8 cellular contexts compared by ENCODE assay signal in the genomic region with DNA sequence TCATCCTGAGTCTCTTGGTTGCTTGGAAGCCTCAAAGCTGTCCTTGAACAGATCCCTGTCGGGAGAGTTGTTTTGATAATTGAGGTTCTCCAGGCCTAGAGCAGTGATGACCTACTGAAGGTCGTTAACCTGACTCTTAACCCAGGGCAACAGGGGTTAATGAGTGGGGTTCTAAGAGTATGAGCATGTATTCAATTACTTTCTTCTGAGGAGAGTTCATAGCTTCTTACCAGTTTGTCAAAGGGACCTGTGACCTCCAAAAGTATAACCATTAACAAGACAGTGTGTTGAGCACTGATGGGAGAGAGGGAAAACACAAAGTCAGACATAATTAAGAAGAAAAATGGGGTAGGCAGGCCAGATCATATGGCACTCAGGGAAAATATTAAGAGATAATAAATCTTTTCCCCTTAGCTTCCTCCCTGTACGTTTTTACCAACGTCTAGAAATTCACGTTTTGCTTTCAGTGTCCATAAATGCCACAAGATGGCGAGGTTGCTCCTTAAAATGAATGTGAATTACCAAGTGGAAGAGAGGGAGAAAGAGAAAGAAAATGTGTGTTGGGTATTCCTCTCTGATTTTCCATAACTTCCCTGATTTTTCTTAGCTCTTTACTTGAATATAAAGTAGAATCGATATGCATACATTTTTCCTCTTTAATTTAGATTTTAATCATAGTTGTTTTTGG.
DNase-seq lines count a peak whose midpoint lies in the region; ATAC-seq and TF ChIP-seq lines count a peak whose summit lies in the region.

No MANE protein-coding gene starts in this region.

- H3K4me3 ChIP-seq in tibial artery: no peak overlapping the region

- intact Hi-C loops in tibial artery (cut with DNase I; ENCODE audit: low total_unique reads): loop anchor here (10.0 kb wide), 2 partner anchors 372 to 532 kb away; no protein-coding TSS in a partner anchor
- intact Hi-C loops in natural killer cell (cut with micrococcal nuclease): no loop called here

- peak; percentile 87 for DNase-seq in DMS 273 (lab: John Stamatoyannopoulos, UW; ENCODE audit: unreplicated experiment)
- peak; percentile 30 for DNase-seq in NCI-H1092 (lab: John Stamatoyannopoulos, UW)
- no peak for DNase-seq in WTC11 (ENCODE audit: low spot score)
- DNase-seq in iPS-NIHi7 (ENCODE audit: extremely low spot score): peak; percentile 17
- no peak for DNase-seq in tibial artery
- DNase-seq in natural killer cell: no peak

- H3K27me3 ChIP-seq in tibial artery: no peaks in the 10 kb centered on the region

- H3K27ac ChIP-seq in tibial artery: peak overlapping the region; percentile 52 to 55

- TF ChIP-seq CTCF in WTC11 (IDR thresholded peaks at IDR 0.05) (no peak), tibial artery (IDR thresholded peaks at IDR 0.05) (peak; percentile 66 to 79), natural killer cell (IDR thresholded peaks at IDR 0.05) (no peak)

- H3K36me3 Mint-ChIP-seq in WTC11 (no peaks in the 10 kb centered on the region), natural killer cell (no peaks in the 10 kb centered on the region)

- no peak overlapping the region for H3K27ac Mint-ChIP-seq in WTC11
- no peak overlapping the region for H3K27ac Mint-ChIP-seq in natural killer cell

- no peak overlapping the region for H3K4me3 Mint-ChIP-seq in WTC11
- no peak overlapping the region for H3K4me3 Mint-ChIP-seq in natural killer cell

- POLR2A ChIA-PET in WTC11 (lab: Charles Lee): no interaction called here

- CTCF ChIA-PET in WTC11 (lab: Charles Lee): interaction anchor here (0.6 to 3.0 kb wide), 17 partner anchors 17 to 1479 kb away, joined by 3 to 19 read pairs (median 3); a partner anchor contains a TSS

- peaks cover 0 to 8% (median 0%) of the 10 kb centered on the region in 4 donors for H3K4me1 ChIP-seq in tibial artery

- H3K4me1 Mint-ChIP-seq in WTC11 (peaks cover 10% of the 10 kb centered on the region), natural killer cell (no peaks in the 10 kb centered on the region)

- H3K9me3 Mint-ChIP-seq in WTC11 (no peaks in the 10 kb centered on the region), natural killer cell (no peaks in the 10 kb centered on the region)

- ATAC-seq in GM19455 (IDR thresholded peaks at IDR 0.05; ENCODE audit: unreplicated experiment): peak; percentile 55
- ATAC-seq in WTC11: peak; percentile 30; the same call in 1 of the 2 replicates
- no peak for ATAC-seq in natural killer cell
- ATAC-seq in HG02870 (IDR thresholded peaks at IDR 0.05; ENCODE audit: unreplicated experiment): no peak

- H3K27me3 Mint-ChIP-seq in WTC11 (ENCODE audit: low read depth) (no peaks in the 10 kb centered on the region; the same call in 1 of the 2 replicates), natural killer cell (ENCODE audit: low read depth in 2 of 2) (no peaks in the 10 kb centered on the region)

- H3K36me3 ChIP-seq in tibial artery: no peaks in the 10 kb centered on the region

- H3K9me3 ChIP-seq in tibial artery: no peaks in the 10 kb centered on the region

TF ChIP-seq in WTC11, 78 proteins besides CTCF, POLR2A, EP300 and RAD21:
- no peak for TF ChIP-seq ZNF232 (CRISPR knock-in tag; IDR thresholded peaks at IDR 0.05)
- no peak for TF ChIP-seq GTF2I (CRISPR knock-in tag; conservative IDR thresholded peaks at IDR 0.05)
- TF ChIP-seq SMAD3 (CRISPR knock-in tag; IDR thresholded peaks at IDR 0.05; ENCODE audit: borderline replicate concordance): no peak
- TF ChIP-seq, protein P1, sequence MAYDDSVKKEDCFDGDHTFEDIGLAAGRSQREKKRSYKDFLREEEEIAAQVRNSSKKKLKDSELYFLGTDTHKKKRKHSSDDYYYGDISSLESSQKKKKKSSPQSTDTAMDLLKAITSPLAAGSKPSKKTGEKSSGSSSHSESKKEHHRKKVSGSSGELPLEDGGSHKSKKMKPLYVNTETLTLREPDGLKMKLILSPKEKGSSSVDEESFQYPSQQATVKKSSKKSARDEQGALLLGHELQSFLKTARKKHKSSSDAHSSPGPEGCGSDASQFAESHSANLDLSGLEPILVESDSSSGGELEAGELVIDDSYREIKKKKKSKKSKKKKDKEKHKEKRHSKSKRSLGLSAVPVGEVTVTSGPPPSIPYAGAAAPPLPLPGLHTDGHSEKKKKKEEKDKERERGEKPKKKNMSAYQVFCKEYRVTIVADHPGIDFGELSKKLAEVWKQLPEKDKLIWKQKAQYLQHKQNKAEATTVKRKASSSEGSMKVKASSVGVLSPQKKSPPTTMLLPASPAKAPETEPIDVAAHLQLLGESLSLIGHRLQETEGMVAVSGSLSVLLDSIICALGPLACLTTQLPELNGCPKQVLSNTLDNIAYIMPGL (CRISPR knock-in tag; IDR thresholded peaks at IDR 0.05): no peak
- TF ChIP-seq, protein P2, sequence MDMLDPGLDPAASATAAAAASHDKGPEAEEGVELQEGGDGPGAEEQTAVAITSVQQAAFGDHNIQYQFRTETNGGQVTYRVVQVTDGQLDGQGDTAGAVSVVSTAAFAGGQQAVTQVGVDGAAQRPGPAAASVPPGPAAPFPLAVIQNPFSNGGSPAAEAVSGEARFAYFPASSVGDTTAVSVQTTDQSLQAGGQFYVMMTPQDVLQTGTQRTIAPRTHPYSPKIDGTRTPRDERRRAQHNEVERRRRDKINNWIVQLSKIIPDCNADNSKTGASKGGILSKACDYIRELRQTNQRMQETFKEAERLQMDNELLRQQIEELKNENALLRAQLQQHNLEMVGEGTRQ (CRISPR knock-in tag; IDR thresholded peaks at IDR 0.05): no peak
- no peak for TF ChIP-seq CBFB (CRISPR knock-in tag; IDR thresholded peaks at IDR 0.05; ENCODE audit: low read depth)
- no peak for TF ChIP-seq SOX15 (CRISPR knock-in tag; IDR thresholded peaks at IDR 0.05)
- TF ChIP-seq NFATC4 (CRISPR knock-in tag; IDR thresholded peaks at IDR 0.05): no peak

Comparison
In these comparisons a context has a peak if more than half of its experiments do, and no peak if none do; other contexts are left out.
1. DNase-seq: peak in DMS 273 (single experiment), NCI-H1092 (single experiment) and iPS-NIHi7 (single experiment); none in WTC11 (single experiment), tibial artery (0 of 2) and natural killer cell (single experiment).
2. ATAC-seq: peak in GM19455 (single experiment) and WTC11 (single experiment); none in natural killer cell (0 of 3) and HG02870 (single experiment).
3. CTCF ChIP-seq: peak in tibial artery (2 of 2); none in WTC11 (single experiment) and natural killer cell (single experiment).